ENCODE assay signal across 1 cellular context in the genomic region with DNA sequence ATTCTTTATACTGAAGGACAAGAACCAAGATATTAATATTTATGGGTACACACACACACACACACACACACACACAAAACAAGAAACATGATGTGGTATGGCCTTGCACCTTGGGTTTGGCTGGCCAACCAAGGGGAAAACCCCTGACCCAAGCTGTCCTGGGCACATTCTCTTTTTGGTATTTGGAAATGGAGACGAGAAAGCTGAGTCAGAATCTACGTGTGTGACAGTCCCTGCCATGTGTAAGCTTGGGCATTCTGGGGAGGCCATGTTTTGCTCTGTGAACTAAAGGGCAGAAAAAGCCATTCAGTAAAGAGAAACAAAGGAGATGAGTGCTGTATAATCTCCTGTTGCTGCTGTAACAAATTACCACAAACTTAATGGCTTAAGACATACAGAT.
TF ChIP-seq lines count a peak whose summit lies in the region.

No MANE protein-coding gene starts in this region.

TF ChIP-seq in GM23338, 12 proteins besides CTCF, POLR2A, EP300 and RAD21:
- TF ChIP-seq EZH2phosphoT487 (IDR thresholded peaks at IDR 0.05; ENCODE audit: unreplicated experiment) (no peak), ZNF331 (CRISPR knock-in tag; IDR thresholded peaks at IDR 0.05; ENCODE audit: low read depth) (no peak), POLR2AphosphoS5 (IDR thresholded peaks at IDR 0.05; ENCODE audit: low read depth) (no peak), CREB1 (CRISPR knock-in tag; IDR thresholded peaks at IDR 0.05; ENCODE audit: low read depth) (no peak), STAT1 (IDR thresholded peaks at IDR 0.05; ENCODE audit: unreplicated experiment) (no peak)
